9 cellular contexts compared by ENCODE assay signal in the genomic region with DNA sequence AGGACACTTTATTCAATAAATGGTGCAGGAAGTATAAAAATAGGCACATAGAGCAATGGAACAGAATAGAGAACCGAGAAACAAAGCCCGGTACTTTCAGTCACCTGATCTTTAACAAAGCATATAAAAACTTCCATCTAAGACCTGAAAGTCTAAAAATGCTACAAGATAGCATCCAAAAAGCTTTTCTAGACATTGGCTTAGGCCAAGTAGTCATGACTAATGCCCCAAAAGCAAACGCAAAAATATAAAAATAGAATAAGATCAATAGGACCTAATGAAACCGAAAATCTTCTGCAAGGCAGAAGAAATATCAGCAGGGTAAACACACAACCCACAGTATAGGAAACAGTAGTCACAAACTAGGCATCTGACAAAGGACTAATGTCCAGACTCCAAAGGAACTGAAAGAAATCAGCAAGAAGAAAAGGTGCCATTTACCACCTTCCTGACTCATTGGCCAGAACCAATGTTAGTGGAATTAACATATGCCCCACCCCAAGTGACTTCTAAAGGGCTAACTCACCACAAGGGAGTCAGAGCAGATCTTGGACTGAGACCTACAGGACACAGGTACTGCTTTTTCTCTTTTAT. TPM values are rescaled to one million over a fixed set of nuclear protein-coding genes. Genes with fewer than 3 reads are reported as not detected.
A peak's percentile ranks its signal among the peaks of the same experiment; 100 is the strongest.
DNase-seq lines count a peak whose midpoint lies in the region; ATAC-seq and TF ChIP-seq lines count a peak whose summit lies in the region.
"Had no signal": no experiment of that assay in that cellular context is flagged by ENCODE, and none has a peak within 500 bp of the region (broad histone marks: within the 10 kb centered on the region; RNA-seq: fewer than 3 reads in every experiment).

No MANE protein-coding gene starts in this region.

- H3K27ac ChIP-seq in BLaER1 treated with 17β-estradiol and CSF1 and Interleukin-3, amounts not matched to agents 10 nM and 100 nM = peak overlapping the region; percentile 12 to 96 (median 56); a peak in 17 of 22 replicates
- H3K27ac ChIP-seq in SK-N-SH (ENCODE audit: low read depth in 2 of 2, low read length in 1 of 2) (no peak overlapping the region), upper lobe of left lung (peak overlapping the region in 1 of 4 donors; percentile 59)

- peaks cover 46 to 57% (median 51%) of the 10 kb centered on the region in 10 experiments for H3K4me1 ChIP-seq in BLaER1 treated with 17β-estradiol and CSF1 and Interleukin-3, amounts not matched to agents 10 nM and 100 nM
- no peaks in the 10 kb centered on the region for H3K4me1 ChIP-seq in SK-N-SH (ENCODE audit: control insufficient read depth in 1 of 2, insufficient read depth in 2 of 2, low read depth in 1 of 2, low read length in 1 of 2)
- peaks cover 14 to 42% (median 32%) of the 10 kb centered on the region in 4 donors for H3K4me1 ChIP-seq in upper lobe of left lung

- peaks cover 2% of the 10 kb centered on the region for H3K27me3 Mint-ChIP-seq in activated CD4-positive, alpha-beta memory T cell treated with anti-CD3 and anti-CD28 coated beads for 36 hours

- peak; percentile 43 for ATAC-seq in HG03039 (IDR thresholded peaks at IDR 0.05; ENCODE audit: unreplicated experiment)
- ATAC-seq in upper lobe of left lung (ENCODE audit: low FRiP score in 2 of 2) = no peak
- ATAC-seq: left colon had no signal

- TF ChIP-seq CTCF in SK-N-SH (IDR thresholded peaks at IDR 0.05) (no peak), upper lobe of left lung (IDR thresholded peaks at IDR 0.05) (no peak)

- no peaks in the 10 kb centered on the region for H3F3A ChIP-seq in SK-N-SH (replicated peaks; ENCODE audit: insufficient read depth)

- H3K4me1 Mint-ChIP-seq in activated CD4-positive, alpha-beta memory T cell treated with anti-CD3 and anti-CD28 coated beads for 36 hours (ENCODE audit: low read depth) = peaks cover 62% of the 10 kb centered on the region

- in situ Hi-C loops in GM18951 (cut with MboI; ENCODE audit: low sequenced_read_pairs, unreplicated experiment) = no loop called here

- CTCF ChIA-PET in activated CD4-positive, alpha-beta memory T cell treated with anti-CD3 and anti-CD28 coated beads for 36 hours (lab: Charles Lee) = interaction anchor here (1.4 to 7.9 kb wide), 3 partner anchors 13 to 86 kb away, joined by 8 to 104 read pairs (median 20); no protein-coding TSS in a partner anchor
- CTCF ChIA-PET in SK-N-SH (lab: Yijun Ruan, JAX) = interaction anchor here (1.9 kb wide), 1 partner anchor 86 kb away, joined by 5 read pairs; no protein-coding TSS in a partner anchor

- peaks cover 20% of the 10 kb centered on the region for H3K9me3 Mint-ChIP-seq in activated CD4-positive, alpha-beta memory T cell treated with anti-CD3 and anti-CD28 coated beads for 36 hours

- peaks cover 0 to 21% (median 3%) of the 10 kb centered on the region in 11 experiments; a peak in 7 of 22 replicates for H3K36me3 ChIP-seq in BLaER1 treated with 17β-estradiol and CSF1 and Interleukin-3, amounts not matched to agents 10 nM and 100 nM
- H3K36me3 ChIP-seq in SK-N-SH (replicated peaks in 1 of 2; ENCODE audit: control insufficient read depth in 1 of 2, insufficient read depth in 2 of 2, low read length in 1 of 2) (no peaks in the 10 kb centered on the region), upper lobe of left lung (no peaks in the 10 kb centered on the region)

- TF ChIP-seq EP300 in SK-N-SH (IDR thresholded peaks at IDR 0.05; ENCODE audit: borderline replicate concordance in 1 of 2, low read depth in 1 of 2, low read length in 1 of 2) (no peak), upper lobe of left lung (IDR thresholded peaks at IDR 0.05) (no peak)

- H3K4me2 ChIP-seq in BLaER1 treated with 17β-estradiol and CSF1 and Interleukin-3, amounts not matched to agents 10 nM and 100 nM = peak overlapping the region; percentile 45 to 82 (median 65)
- no peak overlapping the region for H3K4me2 ChIP-seq in SK-N-SH

- no peaks in the 10 kb centered on the region for H4K20me1 ChIP-seq in BLaER1 treated with 17β-estradiol and CSF1 and Interleukin-3, amounts not matched to agents 10 nM and 100 nM
- no peaks in the 10 kb centered on the region for H4K20me1 ChIP-seq in SK-N-SH (ENCODE audit: insufficient read depth)

- no peaks in the 10 kb centered on the region for H3K79me2 ChIP-seq in SK-N-SH (ENCODE audit: insufficient read depth)

- H2AFZ ChIP-seq in SK-N-SH (ENCODE audit: low read depth) = no peak overlapping the region

- H3K9ac ChIP-seq in BLaER1 treated with 17β-estradiol and CSF1 and Interleukin-3, amounts not matched to agents 10 nM and 100 nM = peak overlapping the region in 5 of 11 experiments; percentile 0 to 37 (median 7); a peak in 4 of 22 replicates
- no peak overlapping the region for H3K9ac ChIP-seq in SK-N-SH

- no peak for TF ChIP-seq RAD21 in SK-N-SH (IDR thresholded peaks at IDR 0.05; ENCODE audit: low read length)

- peaks cover 48 to 79% (median 63%) of the 10 kb centered on the region in 11 experiments for H3K9me3 ChIP-seq in BLaER1 treated with 17β-estradiol and CSF1 and Interleukin-3, amounts not matched to agents 10 nM and 100 nM (replicated peaks in 1 of 11)
- no peaks in the 10 kb centered on the region for H3K9me3 ChIP-seq in SK-N-SH
- no peaks in the 10 kb centered on the region for H3K9me3 ChIP-seq in upper lobe of left lung

- no peaks in the 10 kb centered on the region for H3K9me2 ChIP-seq in SK-N-SH

- H3K36me3 Mint-ChIP-seq in activated CD4-positive, alpha-beta memory T cell treated with anti-CD3 and anti-CD28 coated beads for 36 hours = peaks cover 11% of the 10 kb centered on the region

- TF ChIP-seq POLR2A in GM18951 (IDR thresholded peaks at IDR 0.05; ENCODE audit: extremely low read depth, insufficient read depth, insufficient read length) (peak; percentile 50), upper lobe of left lung (IDR thresholded peaks at IDR 0.05) (no peak)

- 6% methylated on average over 4 of the region's 4 CpGs for WGBS in SK-N-SH (ENCODE audit: low lambda C conversion rate)
- WGBS in upper lobe of left lung, 2 donors = 41% methylated on average over 4 of the region's 4 CpGs

- H3K27me3 ChIP-seq in BLaER1 treated with 17β-estradiol and CSF1 and Interleukin-3, amounts not matched to agents 10 nM and 100 nM = no peaks in the 10 kb centered on the region
- H3K27me3 ChIP-seq in SK-N-SH (ENCODE audit: insufficient read depth) (peaks cover 51% of the 10 kb centered on the region; the same call in 1 of the 2 replicates), upper lobe of left lung (no peaks in the 10 kb centered on the region)

- peak overlapping the region; percentile 76 for H3K27ac Mint-ChIP-seq in activated CD4-positive, alpha-beta memory T cell treated with anti-CD3 and anti-CD28 coated beads for 36 hours

- no peak for DNase-seq in activated CD4-positive, alpha-beta memory T cell treated with anti-CD3 and anti-CD28 coated beads for 36 hours
- no peak for DNase-seq in activated gamma-delta T cell (lab: John Stamatoyannopoulos, UW)
- DNase-seq in SK-N-SH = no peak
- no peak for DNase-seq in upper lobe of left lung
- no peak for DNase-seq in NCI-H748 treated with DMSO at 0.1 percent for 48 hours (lab: John Stamatoyannopoulos, UW)
- DNase-seq: left colon had no signal

- POLR2A ChIA-PET in activated CD4-positive, alpha-beta memory T cell treated with anti-CD3 and anti-CD28 coated beads for 36 hours (lab: Charles Lee) = no interaction called here
- POLR2A ChIA-PET in SK-N-SH (lab: Yijun Ruan, JAX) = no interaction called here

- H3K4me3 ChIP-seq in BLaER1 treated with 17β-estradiol and CSF1 and Interleukin-3, amounts not matched to agents 10 nM and 100 nM = peak overlapping the region in 7 of 10 experiments; percentile 1 to 37 (median 15); a peak in 7 of 20 replicates
- no peak overlapping the region for H3K4me3 ChIP-seq in SK-N-SH (ENCODE audit: low read depth in 2 of 2, low read length in 1 of 2)
- H3K4me3 ChIP-seq in upper lobe of left lung = peak overlapping the region in 1 of 4 donors; percentile 4

- peak overlapping the region; percentile 49 for H3K4me3 Mint-ChIP-seq in activated CD4-positive, alpha-beta memory T cell treated with anti-CD3 and anti-CD28 coated beads for 36 hours

- intact Hi-C loops in activated CD4-positive, alpha-beta memory T cell treated with anti-CD3 and anti-CD28 coated beads for 36 hours (cut with micrococcal nuclease) = loop anchor here (1.0 kb wide), 1 partner anchor 8 kb away; no protein-coding TSS in a partner anchor

TF ChIP-seq in SK-N-SH, 30 proteins besides CTCF, POLR2A, EP300 and RAD21 (continues in another document):
- TF ChIP-seq GATA2 (CRISPR knock-in tag; IDR thresholded peaks at IDR 0.05) = no peak
- no peak for TF ChIP-seq YY1 (IDR thresholded peaks at IDR 0.05; ENCODE audit: low read depth)
- no peak for TF ChIP-seq JUND (IDR thresholded peaks at IDR 0.05)
- TF ChIP-seq FOXJ3 (CRISPR knock-in tag; IDR thresholded peaks at IDR 0.05) = no peak
- no peak for TF ChIP-seq TAF1 (IDR thresholded peaks at IDR 0.05; ENCODE audit: borderline replicate concordance, low read depth, low read length)
- no peak for TF ChIP-seq TCF12 (IDR thresholded peaks at IDR 0.05)
- TF ChIP-seq GABPA (IDR thresholded peaks at IDR 0.05; ENCODE audit: low read depth) = no peak
- TF ChIP-seq POLR2AphosphoS5 (IDR thresholded peaks at IDR 0.05; ENCODE audit: low read depth, low read length) = no peak

RNA-seq across cellular contexts. Expression of a gene that starts 40.8 kb away (rescaled TPM):
- 10 to 100 TPM; 40.8 to 40.9 TPM for total RNA-seq in activated CD4-positive, alpha-beta memory T cell treated with anti-CD3 and anti-CD28 coated beads for 36 hours
- not detected in 2 replicates for polyA plus RNA-seq in SK-N-SH (2012; rRNA removed)
- not detected in 2 replicates for polyA plus RNA-seq in SK-N-SH (2012; cell fraction: cytosol; rRNA removed)
- not detected in 2 replicates for polyA plus RNA-seq in SK-N-SH (2012; cell fraction: nucleus; rRNA removed)
- 10 to 100 TPM in 4 of 6 donors, 1 to 10 TPM in 2; 2.3 to 22.4 (median 16.3) TPM for total RNA-seq in upper lobe of left lung

Comparison
In these comparisons a context has a peak if more than half of its experiments do, and no peak if none do; other contexts are left out.
1. H3K27ac ChIP-seq: peak in BLaER1 treated with 17β-estradiol and CSF1 and Interleukin-3, amounts not matched to agents 10 nM and 100 nM (11 of 11); none in SK-N-SH (0 of 2).
2. H3K4me3 ChIP-seq: peak in BLaER1 treated with 17β-estradiol and CSF1 and Interleukin-3, amounts not matched to agents 10 nM and 100 nM (7 of 10); none in SK-N-SH (0 of 2).